In the genomic region with DNA sequence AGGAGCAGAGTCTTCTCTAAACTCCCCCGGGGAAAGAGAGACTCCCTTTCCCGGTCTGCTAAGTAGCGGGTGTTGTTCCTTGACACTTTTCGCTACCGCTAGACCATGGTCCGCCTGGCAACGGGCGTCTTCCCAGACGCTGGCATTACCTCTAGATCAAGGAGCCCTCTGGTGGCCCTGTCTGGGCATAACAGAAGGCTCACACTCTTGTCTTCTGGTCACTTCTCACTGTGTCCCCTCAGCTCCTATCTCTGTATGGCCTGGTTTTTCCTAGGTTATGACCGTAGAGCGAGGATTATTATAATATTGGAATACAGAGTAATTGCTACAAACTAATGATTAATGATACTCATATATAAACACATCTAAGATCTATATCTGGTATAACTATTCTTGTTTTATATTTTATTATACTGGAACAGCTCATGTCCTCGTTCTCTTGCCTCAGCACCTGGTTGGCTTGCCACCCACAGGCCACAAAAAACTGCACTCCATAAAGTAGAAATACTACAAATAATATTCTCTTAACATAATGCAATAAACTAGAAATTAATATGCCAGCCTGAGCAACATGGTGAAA, we compare ENCODE assay signal across 8 cellular contexts.
DNase-seq lines count a peak whose midpoint lies in the region; ATAC-seq, FAIRE-seq and TF ChIP-seq lines count a peak whose summit lies in the region.
"Not testable (repeated sequence)": the region's sequence is repeated elsewhere in the genome, so short reads cannot be mapped to it uniquely, and the experiment has no call there.

No MANE protein-coding gene starts in this region.

- BruUV-seq in HepG2 (replicated peaks; lab: Mats Ljungman, UMichigan): not testable (repeated sequence)

- not testable (repeated sequence) for TF ChIP-seq RAD21 in HepG2 (CRISPR knock-in tag; IDR thresholded peaks at IDR 0.05)

- not testable (repeated sequence) for H3K79me2 ChIP-seq in Loucy (ENCODE audit: insufficient read depth, low read length); HepG2 (ENCODE audit: insufficient read depth, low read length); smooth muscle cell (ENCODE audit: low read depth)

- in situ Hi-C loops in astrocyte of the spinal cord (cut with HindIII; ENCODE audit: low sequenced_read_pairs); HepG2 (cut with HindIII; ENCODE audit: extremely low pct_ligation_motif_present, low pct_unique_long_range_greater_than_20kb): not testable (repeated sequence)

- CTCF ChIA-PET in HepG2 (lab: Yijun Ruan, JAX; ENCODE audit: low intra/inter-chr PET ratio, low total read pairs): interaction anchor here (1.1 kb wide), 1 partner anchor 81 kb away, joined by 3 read pairs; no protein-coding TSS in a partner anchor

- WGBS in HepG2 (ENCODE audit: low lambda C conversion rate): 78% methylated on average over 12 of the region's 12 CpGs
- WGBS in smooth muscle cell (ENCODE audit: low lambda C conversion rate): 77% methylated on average over 12 of the region's 12 CpGs

- H2AFZ ChIP-seq in Loucy (ENCODE audit: low read length); HepG2 (ENCODE audit: low read length); smooth muscle cell (ENCODE audit: low read depth): not testable (repeated sequence)

- peak; percentile 72 for TF ChIP-seq CTCF in C4-2B (conservative IDR thresholded peaks at IDR 0.05)
- TF ChIP-seq CTCF in GM12865 (IDR thresholded peaks at IDR 0.05; ENCODE audit: insufficient read depth, low read depth, low read length, missing control alignments): peak; percentile 25
- peak; percentile 44 for TF ChIP-seq CTCF in Loucy (conservative IDR thresholded peaks at IDR 0.05; ENCODE audit: low read length)
- peak; percentile 45 for TF ChIP-seq CTCF in RWPE2 (IDR thresholded peaks at IDR 0.05; ENCODE audit: poor library complexity, severe bottlenecking)
- TF ChIP-seq CTCF in astrocyte of the spinal cord (IDR thresholded peaks at IDR 0.05; ENCODE audit: low read depth, low read length): peak; percentile 34
- peak; percentile 42 for TF ChIP-seq CTCF in epithelial cell of proximal tubule (conservative IDR thresholded peaks at IDR 0.05; ENCODE audit: low read depth, low read length)
- TF ChIP-seq CTCF in HepG2 (CRISPR knock-in tag; IDR thresholded peaks at IDR 0.05): peak; percentile 50
- TF ChIP-seq CTCF in smooth muscle cell (IDR thresholded peaks at IDR 0.05; ENCODE audit: borderline replicate concordance, insufficient read depth, poor library complexity, severe bottlenecking): peak; percentile 23

- not testable (repeated sequence) for H3K9me3 ChIP-seq in Loucy (ENCODE audit: insufficient read depth, low read depth, low read length); RWPE2 (ENCODE audit: severe bottlenecking); HepG2 (ENCODE audit: low read length); smooth muscle cell (replicated peaks; ENCODE audit: low read depth)

- H3K27me3 ChIP-seq in Loucy (ENCODE audit: insufficient read depth, low read length, poor library complexity, severe bottlenecking); RWPE2 (ENCODE audit: insufficient read depth, poor library complexity, severe bottlenecking); HepG2 (ENCODE audit: control insufficient read depth in 1 of 2, insufficient read depth in 2 of 2, low read length in 2 of 2); smooth muscle cell (ENCODE audit: low read depth): not testable (repeated sequence)

- not testable (repeated sequence) for H3K9ac ChIP-seq in Loucy (ENCODE audit: low read depth, low read length, poor library complexity, severe bottlenecking); HepG2 (ENCODE audit: insufficient read depth, low read depth, low read length); smooth muscle cell (ENCODE audit: low read depth)

- not testable (repeated sequence) for H3F3A ChIP-seq in Loucy (ENCODE audit: low read depth); smooth muscle cell (ENCODE audit: low read depth)

- intact Hi-C loops in HepG2 (cut with micrococcal nuclease; ENCODE audit: unreplicated experiment): not testable (repeated sequence)

- H3K4me3 ChIP-seq in GM12865 (ENCODE audit: low read depth, low read length); Loucy (ENCODE audit: low read length, poor library complexity, severe bottlenecking); RWPE2 (ENCODE audit: severe bottlenecking); astrocyte of the spinal cord (ENCODE audit: low read depth, low read length); epithelial cell of proximal tubule (ENCODE audit: low read depth, low read length); HepG2 (replicated peaks in 1 of 3; ENCODE audit: insufficient read depth in 1 of 3, low read depth in 2 of 3, low read length in 3 of 3); smooth muscle cell: not testable (repeated sequence)

- not testable (repeated sequence) for H3K4me2 ChIP-seq in Loucy (ENCODE audit: low read depth, low read length, poor library complexity, severe bottlenecking); HepG2 (ENCODE audit: low read depth, low read length); smooth muscle cell

- TF ChIP-seq POLR2A in HepG2 (IDR thresholded peaks at IDR 0.05; ENCODE audit: insufficient read depth in 1 of 2, low read depth in 2 of 2, low read length in 2 of 2): not testable (repeated sequence)

- not testable (repeated sequence) for DNase-seq in GM12865 (ENCODE audit: low read depth); RWPE2 (ENCODE audit: low spot score); astrocyte of the spinal cord (ENCODE audit: low read depth, low spot score); epithelial cell of proximal tubule (ENCODE audit: low read depth); HepG2 (ENCODE audit: low spot score); smooth muscle cell (lab: John Stamatoyannopoulos, UW; ENCODE audit: unreplicated experiment)

- not testable (repeated sequence) for H4K20me1 ChIP-seq in Loucy (ENCODE audit: insufficient read depth, low read length, poor library complexity, severe bottlenecking); HepG2 (ENCODE audit: insufficient read depth, low read length); smooth muscle cell (ENCODE audit: low read depth)

- H3K27ac ChIP-seq in C4-2B; RWPE2 (ENCODE audit: poor library complexity, severe bottlenecking); HepG2 (ENCODE audit: extremely low read length, insufficient read depth, low read length); smooth muscle cell (ENCODE audit: low read depth): not testable (repeated sequence)

- POLR2A ChIA-PET in HepG2 (lab: Yijun Ruan, JAX): not testable (repeated sequence)

- FAIRE-seq in HepG2 (lab: Jason Lieb, UNC): not testable (repeated sequence)

- not testable (repeated sequence) for ATAC-seq in RWPE2 (ENCODE audit: low read depth); HepG2

- not testable (repeated sequence) for H3K36me3 ChIP-seq in Loucy (ENCODE audit: insufficient read depth, low read length); RWPE2 (ENCODE audit: low read depth); smooth muscle cell (ENCODE audit: low read depth)
- peaks cover 6 to 27% of the 10 kb centered on the region in 2 experiments; a peak in 4 of 5 replicates for H3K36me3 ChIP-seq in HepG2 (replicated peaks in 1 of 2; ENCODE audit: control insufficient read depth in 1 of 2, insufficient read depth in 2 of 2, low read length in 2 of 2)

- TF ChIP-seq EP300 in HepG2 (IDR thresholded peaks at IDR 0.05; ENCODE audit: low read depth in 2 of 2, low read length in 2 of 2); HepG2 (CRISPR knock-in tag; IDR thresholded peaks at IDR 0.05; ENCODE audit: borderline replicate concordance): not testable (repeated sequence)

- H3K9me2 ChIP-seq in Loucy (replicated peaks; ENCODE audit: low read depth, low read length): not testable (repeated sequence)

- H3K4me1 ChIP-seq in Loucy (ENCODE audit: insufficient read depth, low read length, poor library complexity, severe bottlenecking); RWPE2 (ENCODE audit: insufficient read depth, poor library complexity, severe bottlenecking): not testable (repeated sequence)
- H3K4me1 ChIP-seq in HepG2 (ENCODE audit: insufficient read depth, low read length) (peaks cover 11% of the 10 kb centered on the region), smooth muscle cell (ENCODE audit: low read depth) (peaks cover 15% of the 10 kb centered on the region)

TF ChIP-seq in HepG2, 621 proteins besides CTCF, POLR2A, EP300 and RAD21:
- peak; percentile 30 for TF ChIP-seq STAG1 (CRISPR knock-in tag; IDR thresholded peaks at IDR 0.05)
- TF ChIP-seq, protein P1, sequence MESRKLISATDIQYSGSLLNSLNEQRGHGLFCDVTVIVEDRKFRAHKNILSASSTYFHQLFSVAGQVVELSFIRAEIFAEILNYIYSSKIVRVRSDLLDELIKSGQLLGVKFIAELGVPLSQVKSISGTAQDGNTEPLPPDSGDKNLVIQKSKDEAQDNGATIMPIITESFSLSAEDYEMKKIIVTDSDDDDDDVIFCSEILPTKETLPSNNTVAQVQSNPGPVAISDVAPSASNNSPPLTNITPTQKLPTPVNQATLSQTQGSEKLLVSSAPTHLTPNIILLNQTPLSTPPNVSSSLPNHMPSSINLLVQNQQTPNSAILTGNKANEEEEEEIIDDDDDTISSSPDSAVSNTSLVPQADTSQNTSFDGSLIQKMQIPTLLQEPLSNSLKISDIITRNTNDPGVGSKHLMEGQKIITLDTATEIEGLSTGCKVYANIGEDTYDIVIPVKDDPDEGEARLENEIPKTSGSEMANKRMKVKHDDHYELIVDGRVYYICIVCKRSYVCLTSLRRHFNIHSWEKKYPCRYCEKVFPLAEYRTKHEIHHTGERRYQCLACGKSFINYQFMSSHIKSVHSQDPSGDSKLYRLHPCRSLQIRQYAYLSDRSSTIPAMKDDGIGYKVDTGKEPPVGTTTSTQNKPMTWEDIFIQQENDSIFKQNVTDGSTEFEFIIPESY (CRISPR knock-in tag; IDR thresholded peaks at IDR 0.05): peak; percentile 80
